6 cellular contexts compared by ENCODE assay signal in the genomic region with DNA sequence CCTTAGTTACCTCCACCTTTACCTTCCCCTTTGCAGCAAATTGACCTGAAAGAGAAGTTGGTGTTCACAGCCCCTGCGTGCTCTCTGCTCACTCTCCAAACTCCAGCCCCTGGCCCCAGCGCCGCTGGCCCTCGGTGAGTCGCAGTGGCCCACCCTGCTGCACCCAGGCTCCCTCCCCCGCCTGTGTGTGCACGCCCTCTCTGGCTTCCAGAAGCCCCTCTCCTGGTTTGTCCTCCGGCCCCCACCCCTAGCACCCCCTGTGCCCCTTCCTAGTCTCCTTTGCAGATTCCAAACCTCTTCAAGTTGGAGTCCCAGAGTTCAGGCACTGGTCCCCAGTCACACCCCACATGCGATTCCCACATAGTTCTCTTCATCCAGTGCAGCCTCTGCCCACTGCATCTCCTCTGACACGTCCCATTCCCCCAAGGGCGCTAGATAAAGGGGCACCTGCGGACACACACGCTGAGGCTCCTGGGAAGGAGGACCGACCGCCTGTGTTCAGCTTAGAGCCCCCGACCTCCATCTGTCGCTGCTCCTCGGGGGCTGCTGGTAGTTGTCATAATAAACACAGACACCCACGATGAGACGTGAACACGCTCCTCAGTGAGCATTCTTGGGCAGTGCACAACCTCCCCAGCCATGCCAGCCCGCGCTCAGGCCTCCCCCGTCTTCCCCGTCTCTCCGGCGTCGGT. TPM values are rescaled to one million over a fixed set of nuclear protein-coding genes. Genes with fewer than 3 reads are reported as not detected.
DNase-seq lines count a peak whose midpoint lies in the region; ATAC-seq, FAIRE-seq and TF ChIP-seq lines count a peak whose summit lies in the region.

No MANE protein-coding gene starts in this region.

- POLR2A ChIA-PET in H1 (lab: Charles Lee; ENCODE audit: partially characterized antibody), result interaction anchor here (0.8 to 2.1 kb wide), 6 partner anchors 15 to 62 kb away, joined by 3 to 12 read pairs (median 4); partner anchors contain the start of genes DRD4, LMNTD2, LRRC56 and RASSF7

- H3K56ac ChIP-seq in H1 (replicated peaks; ENCODE audit: insufficient read length, low read depth, low read length), result peak overlapping the region; percentile 46

- H4K8ac ChIP-seq in H1 (ENCODE audit: extremely low read depth, insufficient read depth, low read length), result no peak overlapping the region

- CTCF ChIA-PET in H1 (lab: Charles Lee; ENCODE audit: partially characterized antibody), result interaction anchor here (0.6 to 2.1 kb wide), 6 partner anchors 9 to 993 kb away, joined by 3 to 7 read pairs (median 5); no protein-coding TSS in a partner anchor

- no peaks in the 10 kb centered on the region for H3K27me3 ChIP-seq in Karpas-422 (ENCODE audit: low read length)
- peaks cover 8 to 17% (median 13%) of the 10 kb centered on the region in 4 experiments for H3K27me3 ChIP-seq in H1 (replicated peaks in 1 of 4; ENCODE audit: control insufficient read depth in 3 of 4, extremely low read depth in 1 of 4, insufficient read depth in 3 of 4, low read length in 3 of 4)
- H3K27me3 ChIP-seq in skeletal muscle satellite cell (ENCODE audit: control insufficient read depth, insufficient read depth, low read length), result no peaks in the 10 kb centered on the region

- no peak overlapping the region for H2BK120ac ChIP-seq in H1 (replicated peaks; ENCODE audit: low read depth, low read length)

- peak overlapping the region; percentile 53 for H3K14ac ChIP-seq in H1 (ENCODE audit: insufficient read length)

- H3K36me3 ChIP-seq in Karpas-422 (ENCODE audit: insufficient read depth, low read length), result no peaks in the 10 kb centered on the region
- no peaks in the 10 kb centered on the region for H3K36me3 ChIP-seq in H1 (ENCODE audit: control insufficient read depth in 2 of 4, insufficient read depth in 4 of 4, low read length in 3 of 4)
- H3K36me3 ChIP-seq in skeletal muscle satellite cell (ENCODE audit: insufficient read depth, low read length), result no peaks in the 10 kb centered on the region

- no peaks in the 10 kb centered on the region for H3K9me3 ChIP-seq in Karpas-422 (ENCODE audit: low read length)
- no peaks in the 10 kb centered on the region for H3K9me3 ChIP-seq in H1 (ENCODE audit: insufficient read depth in 2 of 2, low read depth in 1 of 2, low read length in 1 of 2)
- H3K9me3 ChIP-seq in skeletal muscle satellite cell (replicated peaks; ENCODE audit: low read length), result no peaks in the 10 kb centered on the region

- peak overlapping the region; percentile 74 for H4K91ac ChIP-seq in H1 (replicated peaks; ENCODE audit: insufficient read length, low read length)

- H3K79me1 ChIP-seq in H1 (ENCODE audit: low read depth, low read length), result peaks cover 12% of the 10 kb centered on the region

- no peak overlapping the region for H4K5ac ChIP-seq in H1 (ENCODE audit: insufficient read length, low read depth, low read length)

- H3K9me2 ChIP-seq in Karpas-422 (replicated peaks; ENCODE audit: insufficient read depth, low read length), result no peaks in the 10 kb centered on the region

- no peak for ATAC-seq in HG03378 (IDR thresholded peaks at IDR 0.05; ENCODE audit: unreplicated experiment)

- H2AK5ac ChIP-seq in H1 (ENCODE audit: low read depth, low read length), result 0 out of 2 replicates have a peak overlapping the region, but pooled peaks have one; percentile 40

- TF ChIP-seq RAD21 in H1 (IDR thresholded peaks at IDR 0.05 in 1 of 2, conservative IDR thresholded peaks at IDR 0.05 in 1 of 2; ENCODE audit: low read depth in 2 of 2, low read length in 2 of 2), result no peak

- H3K23me2 ChIP-seq in H1 (ENCODE audit: low read depth, low read length), result peaks cover 15% of the 10 kb centered on the region

- H2BK15ac ChIP-seq in H1 (ENCODE audit: low read length), result no peak overlapping the region; the same call in 1 of the 2 replicates

- H3K4ac ChIP-seq in H1 (replicated peaks; ENCODE audit: insufficient read length, low read depth, low read length), result no peak overlapping the region

- no peak overlapping the region; the same call in 1 of the 2 replicates for H3K18ac ChIP-seq in H1 (ENCODE audit: extremely low read depth, low read length)

- no peak overlapping the region for H2AFZ ChIP-seq in Karpas-422 (ENCODE audit: low read length)
- no peak overlapping the region for H2AFZ ChIP-seq in H1 (ENCODE audit: low read length)

- no peak overlapping the region for H2BK12ac ChIP-seq in H1 (ENCODE audit: low read depth, low read length)

- H3K27ac ChIP-seq in Karpas-422 (ENCODE audit: low read length) (no peak overlapping the region), H1 (ENCODE audit: low read depth, low read length) (no peak overlapping the region)

- no peak for TF ChIP-seq EP300 in H1 (IDR thresholded peaks at IDR 0.05; ENCODE audit: borderline replicate concordance in 1 of 2, low read depth in 2 of 2, low read length in 2 of 2)

- DNase-seq in Karpas-422, result no peak
- DNase-seq in H1 (ENCODE audit: low read depth in 1 of 2, low spot score in 2 of 2), result no peak
- DNase-seq in HPDE6-E6E7 (ENCODE audit: extremely low spot score), result no peak
- no peak for DNase-seq in AG08396 (ENCODE audit: low spot score)

- H3K4me1 ChIP-seq in Karpas-422 (ENCODE audit: low read length) (peaks cover 19% of the 10 kb centered on the region), H1 (replicated peaks in 1 of 4; ENCODE audit: control insufficient read depth in 3 of 4, insufficient read depth in 4 of 4, low read length in 3 of 4) (peaks cover 6 to 26% (median 16%) of the 10 kb centered on the region in 4 experiments), skeletal muscle satellite cell (ENCODE audit: control insufficient read depth, insufficient read depth, low read length) (peaks cover 32% of the 10 kb centered on the region)

- no peak overlapping the region for H2BK5ac ChIP-seq in H1 (ENCODE audit: low read depth, low read length)

- H3K79me2 ChIP-seq in Karpas-422 (ENCODE audit: low read length), result peaks cover 31% of the 10 kb centered on the region
- peaks cover 31% of the 10 kb centered on the region in 2 experiments for H3K79me2 ChIP-seq in H1 (ENCODE audit: control insufficient read depth in 1 of 2, insufficient read depth in 2 of 2, low read length in 2 of 2)

- no peak overlapping the region for H3K23ac ChIP-seq in H1 (ENCODE audit: insufficient read length)

- H3K9ac ChIP-seq in Karpas-422 (ENCODE audit: low read length) (no peak overlapping the region), H1 (replicated peaks in 1 of 4; ENCODE audit: extremely low read depth in 1 of 4, low read depth in 3 of 4, low read length in 3 of 4) (no peak overlapping the region; a peak in 1 of 7 replicates), skeletal muscle satellite cell (ENCODE audit: low read depth, low read length) (peak overlapping the region; percentile 72)

- no peak overlapping the region for H2BK20ac ChIP-seq in H1 (ENCODE audit: low read length)

- H3K4me3 ChIP-seq in Karpas-422 (ENCODE audit: low read length) (no peak overlapping the region), H1 (ENCODE audit: extremely low read depth in 1 of 4, insufficient read depth in 2 of 4, low read depth in 3 of 4, low read length in 4 of 4) (peak overlapping the region; percentile 44 to 72 (median 57)), skeletal muscle satellite cell (ENCODE audit: low read length) (peak overlapping the region; percentile 79)

- TF ChIP-seq CTCF in H1 (IDR thresholded peaks at IDR 0.05; ENCODE audit: control extremely low read depth in 1 of 3, insufficient read depth in 1 of 3, low read depth in 1 of 3, low read length in 3 of 3), result no peak

- H4K20me1 ChIP-seq in Karpas-422 (ENCODE audit: insufficient read depth, low read depth, low read length) (peaks cover 29% of the 10 kb centered on the region), H1 (replicated peaks in 1 of 2; ENCODE audit: control insufficient read depth in 1 of 2, insufficient read depth in 2 of 2, low read length in 2 of 2) (peaks cover 23 to 28% of the 10 kb centered on the region in 2 experiments)

- 20% methylated on average over 23 of the region's 28 CpGs; no CpG with 5 or more reads in 1 of the 2 experiments for WGBS in H1 (ENCODE audit: extremely low coverage in 1 of 2, insufficient coverage in 1 of 2, insufficient read length in 1 of 2, insufficient replicate concordance in 2 of 2, low coverage in 1 of 2, low lambda C conversion rate in 2 of 2, missing lambda C conversion rate in 1 of 2), 2 experiments

- no peak for FAIRE-seq in H1 (lab: Jason Lieb, UNC)

- no peak for TF ChIP-seq POLR2A in H1 (IDR thresholded peaks at IDR 0.05; ENCODE audit: control extremely low read depth in 1 of 2, low read depth in 2 of 2, low read length in 2 of 2)

- H3K4me2 ChIP-seq in Karpas-422 (ENCODE audit: low read depth, low read length, poor library complexity, severe bottlenecking) (peak overlapping the region; percentile 11), H1 (ENCODE audit: insufficient read depth in 1 of 2, low read depth in 2 of 2, low read length in 2 of 2) (peak overlapping the region; percentile 83 to 99), skeletal muscle satellite cell (ENCODE audit: low read length) (peak overlapping the region; percentile 97)

RNA-seq across cellular contexts. Expression of gene PHRF1, which starts 1.5 kb away (rescaled TPM):
- total RNA-seq in Karpas-422 (2014; rRNA removed; shearing (Covaris generic); ENCODE audit: low replicate concordance), result 8.7 and 20.9 TPM in 2 replicates
- total RNA-seq in H1 (2021; fragmentation: NEBNext Ultra II Directional; extraction: Animal tissue kit (Norgen Biotek cat#: 25700)), result 37.3 and 39.8 TPM in 2 replicates
- polyA plus RNA-seq in H1 (2011; rRNA removed), result 13.4 and 21.8 TPM in 2 replicates
- polyA plus RNA-seq in H1 (2011; cell fraction: cytosol; rRNA removed), result 17.3 TPM
- polyA plus RNA-seq in H1 (2011; cell fraction: nucleus; rRNA removed), result 39.7 TPM
- polyA plus RNA-seq in H1 (2012, experiment 1 of 2), result 17.5 to 25.1 TPM (median 24.0 TPM) in 4 replicates
- 14.8 TPM for polyA plus RNA-seq in H1 (2012, experiment 2 of 2)
- 18.2 TPM for polyA plus RNA-seq in H1 (2013, experiment 1 of 2)
- polyA plus RNA-seq in H1 (2013, experiment 2 of 2), result 17.0 TPM
- polyA minus RNA-seq in H1 (2011; rRNA and poly(A)+ RNA removed), result 11.6 and 15.0 TPM in 2 replicates
- polyA minus RNA-seq in H1 (2011; cell fraction: cytosol; rRNA and poly(A)+ RNA removed), result 19.2 TPM
- 29.8 TPM for polyA minus RNA-seq in H1 (2011; cell fraction: nucleus; rRNA and poly(A)+ RNA removed)
- total RNA-seq in skeletal muscle satellite cell (2012; rRNA removed), result 31.4 and 32.1 TPM in 2 replicates

RNA-seq across cellular contexts. Expression of gene RASSF7, which starts 14.0 kb away (rescaled TPM):
- total RNA-seq in Karpas-422 (2014; rRNA removed; shearing (Covaris generic); ENCODE audit: low replicate concordance), result 13.8 and 29.1 TPM in 2 replicates
- total RNA-seq in H1 (2021; fragmentation: NEBNext Ultra II Directional; extraction: Animal tissue kit (Norgen Biotek cat#: 25700)), result 20.6 and 22.3 TPM in 2 replicates
- 43.9 and 60.6 TPM in 2 replicates for polyA plus RNA-seq in H1 (2011; rRNA removed)
- polyA plus RNA-seq in H1 (2011; cell fraction: cytosol; rRNA removed), result 52.5 TPM
- polyA plus RNA-seq in H1 (2011; cell fraction: nucleus; rRNA removed), result 130 TPM
- polyA plus RNA-seq in H1 (2012, experiment 1 of 2), result 13.9 to 27.0 TPM (median 25.1 TPM) in 4 replicates
- 16.0 TPM for polyA plus RNA-seq in H1 (2012, experiment 2 of 2)
- polyA plus RNA-seq in H1 (2013, experiment 1 of 2), result 16.2 TPM
- 15.3 TPM for polyA plus RNA-seq in H1 (2013, experiment 2 of 2)
- 4.3 and 7.4 TPM in 2 replicates for polyA minus RNA-seq in H1 (2011; rRNA and poly(A)+ RNA removed)
- 14.5 TPM for polyA minus RNA-seq in H1 (2011; cell fraction: cytosol; rRNA and poly(A)+ RNA removed)
- polyA minus RNA-seq in H1 (2011; cell fraction: nucleus; rRNA and poly(A)+ RNA removed), result 19.7 TPM
- total RNA-seq in skeletal muscle satellite cell (2012; rRNA removed), result 2.0 and 3.9 TPM in 2 replicates

RNA-seq across cellular contexts. Expression of gene LMNTD2, which starts 14.2 kb away (rescaled TPM):
- 6.2 and 14.3 TPM in 2 replicates for total RNA-seq in Karpas-422 (2014; rRNA removed; shearing (Covaris generic); ENCODE audit: low replicate concordance)
- 2.6 and 3.1 TPM in 2 replicates for total RNA-seq in H1 (2021; fragmentation: NEBNext Ultra II Directional; extraction: Animal tissue kit (Norgen Biotek cat#: 25700))
- 1.6 and 3.6 TPM in 2 replicates for polyA plus RNA-seq in H1 (2011; rRNA removed)
- polyA plus RNA-seq in H1 (2011; cell fraction: cytosol; rRNA removed), result 1.8 TPM
- 18.4 TPM for polyA plus RNA-seq in H1 (2011; cell fraction: nucleus; rRNA removed)
- polyA plus RNA-seq in H1 (2012, experiment 1 of 2), result 1.6 to 3.8 TPM (median 2.2 TPM) in 4 replicates
- 1.0 TPM for polyA plus RNA-seq in H1 (2012, experiment 2 of 2)
- polyA plus RNA-seq in H1 (2013, experiment 1 of 2), result 1.7 TPM
- polyA plus RNA-seq in H1 (2013, experiment 2 of 2), result 1.7 TPM
- polyA minus RNA-seq in H1 (2011; rRNA and poly(A)+ RNA removed), result 0.29 and 0.38 TPM in 2 replicates
- 1.0 TPM for polyA minus RNA-seq in H1 (2011; cell fraction: cytosol; rRNA and poly(A)+ RNA removed)
- 3.9 TPM for polyA minus RNA-seq in H1 (2011; cell fraction: nucleus; rRNA and poly(A)+ RNA removed)
- under 0.01 TPM in 1 of 2 replicates, not detected in the other for total RNA-seq in skeletal muscle satellite cell (2012; rRNA removed)

RNA-seq across cellular contexts. Expression of gene LRRC56, which starts 37.5 kb away (rescaled TPM):
- total RNA-seq in Karpas-422 (2014; rRNA removed; shearing (Covaris generic); ENCODE audit: low replicate concordance), result 0.37 and 4.6 TPM in 2 replicates
- total RNA-seq in H1 (2021; fragmentation: NEBNext Ultra II Directional; extraction: Animal tissue kit (Norgen Biotek cat#: 25700)), result 1.9 and 2.1 TPM in 2 replicates
- 0.94 and 1.6 TPM in 2 replicates for polyA plus RNA-seq in H1 (2011; rRNA removed)
- polyA plus RNA-seq in H1 (2011; cell fraction: cytosol; rRNA removed), result 1.9 TPM
- 8.4 TPM for polyA plus RNA-seq in H1 (2011; cell fraction: nucleus; rRNA removed)
- polyA plus RNA-seq in H1 (2012, experiment 1 of 2), result 1.2 to 1.8 TPM (median 1.6 TPM) in 4 replicates
- 0.70 TPM for polyA plus RNA-seq in H1 (2012, experiment 2 of 2)
- polyA plus RNA-seq in H1 (2013, experiment 1 of 2), result 0.71 TPM
- 0.75 TPM for polyA plus RNA-seq in H1 (2013, experiment 2 of 2)
- 0.68 and 0.88 TPM in 2 replicates for polyA minus RNA-seq in H1 (2011; rRNA and poly(A)+ RNA removed)
- 0.88 TPM for polyA minus RNA-seq in H1 (2011; cell fraction: cytosol; rRNA and poly(A)+ RNA removed)
- polyA minus RNA-seq in H1 (2011; cell fraction: nucleus; rRNA and poly(A)+ RNA removed), result 2.4 TPM
- under 0.01 TPM in 2 replicates for total RNA-seq in skeletal muscle satellite cell (2012; rRNA removed)

RNA-seq across cellular contexts. Expression of gene HRAS, which starts 39.4 kb away (rescaled TPM):
- 8.5 and 53.1 TPM in 2 replicates for total RNA-seq in Karpas-422 (2014; rRNA removed; shearing (Covaris generic); ENCODE audit: low replicate concordance)
- 54.7 and 60.9 TPM in 2 replicates for total RNA-seq in H1 (2021; fragmentation: NEBNext Ultra II Directional; extraction: Animal tissue kit (Norgen Biotek cat#: 25700))
- 44.3 and 63.4 TPM in 2 replicates for polyA plus RNA-seq in H1 (2011; rRNA removed)
- 47.4 TPM for polyA plus RNA-seq in H1 (2011; cell fraction: cytosol; rRNA removed)
- 117 TPM for polyA plus RNA-seq in H1 (2011; cell fraction: nucleus; rRNA removed)
- polyA plus RNA-seq in H1 (2012, experiment 1 of 2), result 63.6 to 78.2 TPM (median 69.2 TPM) in 4 replicates
- polyA plus RNA-seq in H1 (2012, experiment 2 of 2), result 56.3 TPM
- polyA plus RNA-seq in H1 (2013, experiment 1 of 2), result 25.7 TPM
- polyA plus RNA-seq in H1 (2013, experiment 2 of 2), result 26.0 TPM
- 28.2 and 33.1 TPM in 2 replicates for polyA minus RNA-seq in H1 (2011; rRNA and poly(A)+ RNA removed)
- 22.0 TPM for polyA minus RNA-seq in H1 (2011; cell fraction: cytosol; rRNA and poly(A)+ RNA removed)
- polyA minus RNA-seq in H1 (2011; cell fraction: nucleus; rRNA and poly(A)+ RNA removed), result 21.5 TPM
- total RNA-seq in skeletal muscle satellite cell (2012; rRNA removed), result 44.9 and 70.6 TPM in 2 replicates

Comparison
In these comparisons a context has a peak if more than half of its experiments do, and no peak if none do; other contexts are left out.
1. H3K4me2 ChIP-seq: peak in every context shown above with its lines; median percentile 97 in skeletal muscle satellite cell; 91 in H1; 11 in Karpas-422.